10 cellular contexts compared by ENCODE assay signal in the genomic region with DNA sequence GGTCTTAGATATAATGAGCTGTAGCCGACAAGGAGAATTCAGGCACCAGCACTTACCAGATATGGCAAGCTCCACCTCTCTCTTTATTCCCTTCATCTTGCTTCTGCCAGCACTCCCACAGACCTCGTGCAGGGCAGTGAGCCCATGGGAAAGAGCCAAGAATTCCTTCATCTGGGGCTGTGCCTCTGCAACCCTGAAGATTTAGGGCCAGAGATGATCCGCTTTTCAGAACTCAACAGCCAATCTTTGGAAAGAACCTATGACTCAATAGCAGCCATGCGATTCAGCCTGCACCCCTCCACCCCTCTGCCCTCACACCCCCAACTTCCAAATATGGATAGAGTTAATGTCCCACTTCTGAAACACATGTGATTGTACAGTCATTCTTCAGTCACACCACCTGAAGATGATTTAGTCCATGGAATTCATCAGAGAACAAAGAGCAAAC.
DNase-seq lines count a peak whose midpoint lies in the region; ATAC-seq and TF ChIP-seq lines count a peak whose summit lies in the region.
"Had no signal": no experiment of that assay in that cellular context is flagged by ENCODE, and none has a peak within 500 bp of the region (broad histone marks: within the 10 kb centered on the region; RNA-seq: fewer than 3 reads in every experiment).

No MANE protein-coding gene starts in this region.

- peaks cover 25% of the 10 kb centered on the region for H3K27me3 Mint-ChIP-seq in endodermal cell (ENCODE audit: insufficient read depth)

- DNase-seq in Daoy (ENCODE audit: low read depth) (peak; percentile 68), Right ventricle myocardium superior (peak; percentile 75), retinal pigment epithelial cell (ENCODE audit: low read depth) (peak; percentile 94), 8988T (no peak), endodermal cell (no peak), DMS79 treated with DMSO at 0.1 percent for 48 hours (lab: John Stamatoyannopoulos, UW) (no peak)
- DNase-seq: activated CD4-positive, alpha-beta T cell treated with anti-CD3 and anti-CD28 coated beads, Interleukin-2, amount 50 U/mL, for 1 hour had no signal

- peaks cover 12% of the 10 kb centered on the region for H3K36me3 Mint-ChIP-seq in endodermal cell (ENCODE audit: low read depth)

- no peaks in the 10 kb centered on the region for H3K27me3 ChIP-seq in endodermal cell (ENCODE audit: control insufficient read depth, insufficient read depth, low read length, poor library complexity, severe bottlenecking)
- H3K27me3 ChIP-seq: breast epithelium had no signal

- no peaks in the 10 kb centered on the region for H3K36me3 ChIP-seq in endodermal cell (ENCODE audit: control insufficient read depth, insufficient read depth, low read length)
- H3K36me3 ChIP-seq: breast epithelium had no signal

- peak; percentile 95 for ATAC-seq in Right ventricle myocardium superior (ENCODE audit: poor library complexity)
- no peak for ATAC-seq in HG03571 (IDR thresholded peaks at IDR 0.05; ENCODE audit: unreplicated experiment)

- H3K4me1 ChIP-seq in endodermal cell (ENCODE audit: control insufficient read depth, insufficient read depth, low read length): no peaks in the 10 kb centered on the region

- H3K4me1 Mint-ChIP-seq in endodermal cell: peaks cover 9% of the 10 kb centered on the region

- 90 to 94% methylated on average over 3 to 4 of the region's 4 CpGs for WGBS in endodermal cell (ENCODE audit: insufficient coverage in 1 of 2, insufficient read length in 1 of 2), 2 experiments

- H3K27ac Mint-ChIP-seq in endodermal cell: no peak overlapping the region

- intact Hi-C loops in Right ventricle myocardium superior (cut with DNase I): no loop called here

- peaks cover 38% of the 10 kb centered on the region for H3K9me3 Mint-ChIP-seq in endodermal cell

- no peak overlapping the region for H3K9ac ChIP-seq in endodermal cell (ENCODE audit: extremely low read depth, low read length, poor library complexity, severe bottlenecking)

- TF ChIP-seq CTCF in WI38 (IDR thresholded peaks at IDR 0.05; ENCODE audit: low read depth, low read length) (no peak), retinal pigment epithelial cell (conservative IDR thresholded peaks at IDR 0.05; ENCODE audit: low read depth, low read length) (no peak), endodermal cell (conservative IDR thresholded peaks at IDR 0.05) (no peak)

- H3K27ac ChIP-seq in endodermal cell (ENCODE audit: low read depth, low read length): no peak overlapping the region

- peak overlapping the region; percentile 1; the same call in 1 of the 2 replicates for H3K4me3 ChIP-seq in WI38 (ENCODE audit: low read depth, low read length)
- H3K4me3 ChIP-seq in retinal pigment epithelial cell (ENCODE audit: low read length): no peak overlapping the region
- no peak overlapping the region for H3K4me3 ChIP-seq in endodermal cell (ENCODE audit: low read length)
- H3K4me3 ChIP-seq: breast epithelium had no signal

- H3K4me3 Mint-ChIP-seq in endodermal cell: no peak overlapping the region

- peaks cover 44% of the 10 kb centered on the region for H3K9me3 ChIP-seq in endodermal cell (ENCODE audit: control insufficient read depth, low read length)

Comparison
In these comparisons a context has a peak if more than half of its experiments do, and no peak if none do; other contexts are left out.
1. DNase-seq: peak in Daoy (single experiment), Right ventricle myocardium superior (single experiment) and retinal pigment epithelial cell (single experiment); none in 8988T (single experiment), endodermal cell (single experiment) and DMS79 treated with DMSO at 0.1 percent for 48 hours (single experiment).